ENCODE assay signal across 8 cellular contexts in genomic region chr3:186540444-186541226, GRCh38. TPM values are rescaled to one million over a fixed set of nuclear protein-coding genes. Genes with fewer than 3 reads are reported as not detected.
DNase-seq lines count a peak whose midpoint lies in the region; ATAC-seq and TF ChIP-seq lines count a peak whose summit lies in the region.

No MANE protein-coding gene starts in this region.

- H3K36me3 ChIP-seq in heart left ventricle = peaks cover 0 to 35% (median 19%) of the 10 kb centered on the region in 9 donors

- H3K27ac ChIP-seq in heart left ventricle = no peak overlapping the region

- POLR2A ChIA-PET in HEK293T (lab: Yijun Ruan, JAX) = no interaction called here

- peak overlapping the region in 5 of 12 donors; percentile 11 to 42 (median 26) for H3K4me3 ChIP-seq in heart left ventricle

- CTCF ChIA-PET in HEK293T (lab: Yijun Ruan, JAX) = interaction anchor here (0.6 to 2.1 kb wide), 9 partner anchors 11 to 553 kb away, joined by 3 to 13 read pairs (median 4); no protein-coding TSS in a partner anchor

- DNase-seq in ELR (ENCODE audit: low read depth) = peak; percentile 86
- DNase-seq in HEK293T (ENCODE audit: extremely low spot score) = peak; percentile 34
- peak; percentile 69 for DNase-seq in NCI-H128 (lab: John Stamatoyannopoulos, UW; ENCODE audit: unreplicated experiment)
- DNase-seq in SW480 (ENCODE audit: low spot score) = peak; percentile 79
- DNase-seq in activated naive CD8-positive, alpha-beta T cell treated with anti-CD3 and anti-CD28 coated beads, Interleukin-2, amount 50 U/mL, for 16 hours (ENCODE audit: low read depth, low spot score) = peak; percentile 70
- DNase-seq in heart left ventricle = peak in 4 of 5 donors; percentile 36 to 64 (median 54)
- DNase-seq in renal cortical epithelial cell (ENCODE audit: low read depth) = peak; percentile 77

- no peaks in the 10 kb centered on the region for H3K27me3 ChIP-seq in heart left ventricle

- intact Hi-C loops in heart left ventricle (cut with DNase I) = loop anchor here in 9 of 10 donors (1.0 to 5.0 kb wide), 8 partner anchors 76 to 558 kb away; no protein-coding TSS in a partner anchor

- H3K4me1 ChIP-seq in heart left ventricle = peaks cover 0 to 23% (median 14%) of the 10 kb centered on the region in 12 donors

- no peak for TF ChIP-seq POLR2A in heart left ventricle (IDR thresholded peaks at IDR 0.05)

- 13 to 17% (median 14%) methylated on average over 9 of the region's 9 CpGs for WGBS in heart left ventricle, 4 donors

- peak; percentile 53 to 82 (median 80) for ATAC-seq in heart left ventricle
- no peak for ATAC-seq in GM21528 (IDR thresholded peaks at IDR 0.05; ENCODE audit: low FRiP score, unreplicated experiment)

- H3K9me3 ChIP-seq in heart left ventricle = no peaks in the 10 kb centered on the region

- peak; percentile 59 to 79 (median 70) for TF ChIP-seq CTCF in heart left ventricle (IDR thresholded peaks at IDR 0.05)

TF ChIP-seq in HEK293T, 16 proteins besides CTCF, POLR2A, EP300 and RAD21:
- TF ChIP-seq BHLHE40 (IDR thresholded peaks at IDR 0.05; ENCODE audit: borderline replicate concordance) = no peak
- TF ChIP-seq L3MBTL2 (conservative IDR thresholded peaks at IDR 0.05) = no peak

RNA-seq across cellular contexts. Expression of gene CRYGS, which starts 3.5 kb away (rescaled TPM):
- total RNA-seq in heart left ventricle (1 to 10 TPM in 2 of 9 donors, under 1 TPM in 6, not detected in 1; 0.18 to 1.6 (median 0.76) TPM), renal cortical epithelial cell (1.2 TPM in 1 of 2 replicates, not detected in the other)
- 1 to 10 TPM in 1 of 2 donors, under 1 TPM in 1; 0.32 to 2.7 TPM for polyA plus RNA-seq in heart left ventricle

RNA-seq across cellular contexts. Expression of gene TBCCD1, which starts 26.5 kb away (rescaled TPM):
- total RNA-seq in heart left ventricle = 1 to 10 TPM; 6.2 to 9.8 (median 7.6) TPM
- 10 to 100 TPM in 1 of 2 donors, 1 to 10 TPM in 1; 2.9 to 10.3 TPM for polyA plus RNA-seq in heart left ventricle
- 15.5 and 16.0 TPM in 2 replicates for total RNA-seq in renal cortical epithelial cell

RNA-seq across cellular contexts. Expression of gene DNAJB11, which starts 29.9 kb away (rescaled TPM):
- 10 to 100 TPM; 17.3 to 37.7 (median 25.2) TPM for total RNA-seq in heart left ventricle
- polyA plus RNA-seq in heart left ventricle = 100 to 1,000 TPM in 1 of 2 donors, 10 to 100 TPM in 1; 33.7 to 151 TPM
- 57.9 and 62.9 TPM in 2 replicates for total RNA-seq in renal cortical epithelial cell

Comparison
In these comparisons a context has a peak if more than half of its experiments do, and no peak if none do; other contexts are left out.
1. DNase-seq: peak in every context shown above with its lines; median percentile 86 in ELR; 79 in SW480; 77 in renal cortical epithelial cell; 70 in activated naive CD8-positive, alpha-beta T cell treated with anti-CD3 and anti-CD28 coated beads, Interleukin-2, amount 50 U/mL, for 16 hours; 69 in NCI-H128; 54 in heart left ventricle; 34 in HEK293T.